Comparison of ENCODE assay signal across 7 cellular contexts in the genomic region with DNA sequence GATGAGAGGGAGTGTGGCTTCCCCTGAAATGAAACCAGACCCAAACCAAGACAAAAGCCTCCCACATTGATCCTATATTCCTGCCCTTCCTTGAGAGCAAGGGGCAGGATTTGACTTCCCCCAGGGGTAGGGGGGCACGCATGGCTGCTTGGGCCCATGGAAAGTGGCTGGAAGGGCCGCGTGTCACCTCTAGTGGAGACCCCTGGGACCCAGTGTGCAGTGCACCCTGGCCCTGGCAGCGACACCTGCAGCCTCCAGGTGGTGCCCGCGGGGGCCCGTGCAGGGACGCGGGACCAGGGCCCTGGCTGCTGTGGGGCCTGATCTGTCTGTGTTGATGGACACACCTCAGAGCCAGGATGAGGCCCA. TPM values are rescaled to one million over a fixed set of nuclear protein-coding genes. Genes with fewer than 3 reads are reported as not detected.
DNase-seq lines count a peak whose midpoint lies in the region; ATAC-seq and TF ChIP-seq lines count a peak whose summit lies in the region.

No MANE protein-coding gene starts in this region.

- CTCF ChIA-PET in PC-3 (lab: Charles Lee) = interaction anchor here (1.0 kb wide), 1 partner anchor 21 kb away, joined by 4 read pairs; no protein-coding TSS in a partner anchor

- H3K9me3 ChIP-seq in PC-3 (ENCODE audit: low read length) = no peaks in the 10 kb centered on the region

- H3K4me1 ChIP-seq in PC-3 (ENCODE audit: insufficient read depth, low read length) = peaks cover 60% of the 10 kb centered on the region

- peaks cover 7% of the 10 kb centered on the region for H3F3A ChIP-seq in PC-3 (ENCODE audit: low read length, unreplicated experiment)

- POLR2A ChIA-PET in PC-3 (lab: Charles Lee; ENCODE audit: unreplicated experiment) = interaction anchor here (0.5 to 1.7 kb wide), 5 partner anchors 18 to 279 kb away, joined by 3 to 17 read pairs (median 7); partner anchors contain the start of genes MRGBP and SLCO4A1

- no peaks in the 10 kb centered on the region for H3K9me2 ChIP-seq in PC-3 (replicated peaks; ENCODE audit: low read length)

- no peaks in the 10 kb centered on the region for H4K20me1 ChIP-seq in PC-3 (ENCODE audit: low read length)

- H2AFZ ChIP-seq in PC-3 (ENCODE audit: low read length) = no peak overlapping the region

- TSS peak; percentile 82 for BruUV-seq in PC-3 (replicated peaks; lab: Mats Ljungman, UMichigan)

- peak overlapping the region; percentile 90 for H3K9ac ChIP-seq in PC-3 (ENCODE audit: low read length)

- peak; percentile 60 for TF ChIP-seq CTCF in PC-3 (conservative IDR thresholded peaks at IDR 0.05; ENCODE audit: low read depth, low read length)

- H3K4me2 ChIP-seq in PC-3 (ENCODE audit: low read length) = peak overlapping the region; percentile 77

- peak overlapping the region; percentile 45; the same call in 1 of the 2 replicates for H3K4me3 ChIP-seq in PC-3 (ENCODE audit: low read length)

- H3K27me3 ChIP-seq in PC-3 (ENCODE audit: low read length) = no peaks in the 10 kb centered on the region

- H3K79me2 ChIP-seq in PC-3 (ENCODE audit: low read length) = peaks cover 31% of the 10 kb centered on the region

- H3K27ac ChIP-seq in PC-3 (ENCODE audit: low read length) = peak overlapping the region; percentile 98
- H3K27ac ChIP-seq in temporal lobe (ENCODE audit: low read depth, low read length) = peak overlapping the region; percentile 51

- H3K36me3 ChIP-seq in PC-3 (ENCODE audit: low read depth, low read length) = no peaks in the 10 kb centered on the region

- DNase-seq in PC-3 = peak; percentile 40
- peak; percentile 28 for DNase-seq in left cardiac atrium
- DNase-seq in COLO829 (ENCODE audit: low spot score) = no peak
- DNase-seq in NCI-H446 treated with DMSO at 0.1 percent for 48 hours (lab: John Stamatoyannopoulos, UW) = no peak

- ATAC-seq in GM18873 (IDR thresholded peaks at IDR 0.05; ENCODE audit: low FRiP score, unreplicated experiment) (peak; percentile 32), HG02763 (IDR thresholded peaks at IDR 0.05; ENCODE audit: unreplicated experiment) (peak; percentile 27), PC-3 (peak; percentile 6), left cardiac atrium (peak in 1 of 2 donors; percentile 3)

- intact Hi-C loops in PC-3 (cut with micrococcal nuclease) = loop anchor here (10.0 kb wide), 1 partner anchor 170 kb away; the partner anchor contains the start of gene MRGBP
- intact Hi-C loops in left cardiac atrium (cut with DNase I) = no loop called here

RNA-seq across cellular contexts. Expression of gene SLCO4A1, which starts 18.0 kb away (rescaled TPM):
- total RNA-seq in PC-3 (2014; rRNA removed) (161 and 162 TPM in 2 replicates), left cardiac atrium (10 to 100 TPM; 15.1 to 35.5 TPM), temporal lobe (1.7 TPM)

Comparison
In these comparisons a context has a peak if more than half of its experiments do, and no peak if none do; other contexts are left out.
1. DNase-seq: peak in PC-3 (single experiment) and left cardiac atrium (single experiment); none in COLO829 (single experiment) and NCI-H446 treated with DMSO at 0.1 percent for 48 hours (single experiment).